Comparison of ENCODE assay signal across 22 cellular contexts in genomic region chr3:120433662-120434331, GRCh38. TPM values are rescaled to one million over a fixed set of nuclear protein-coding genes. Genes with fewer than 3 reads are reported as not detected.
DNase-seq lines count a peak whose midpoint lies in the region; ATAC-seq, FAIRE-seq and TF ChIP-seq lines count a peak whose summit lies in the region.
"Had no signal": no experiment of that assay in that cellular context is flagged by ENCODE, and none has a peak within 500 bp of the region (broad histone marks: within the 10 kb centered on the region; RNA-seq: fewer than 3 reads in every experiment).

No MANE protein-coding gene starts in this region.

- H3K27me3 ChIP-seq in H9 (ENCODE audit: insufficient read depth, low read length) (no peaks in the 10 kb centered on the region), astrocyte (ENCODE audit: insufficient read depth, low read length) (no peaks in the 10 kb centered on the region), mesenchymal stem cell (ENCODE audit: control insufficient read depth in 1 of 2, insufficient read depth in 1 of 2, low read length in 2 of 2) (no peaks in the 10 kb centered on the region), stomach smooth muscle (ENCODE audit: control insufficient read depth in 1 of 2, insufficient read depth in 2 of 2, low read length in 2 of 2) (no peaks in the 10 kb centered on the region)
- H3K27me3 ChIP-seq: adrenal gland, neutrophil, SJCRH30, suprapubic skin had no signal

- peak overlapping the region; percentile 21 for H3T11ph ChIP-seq in H9 (ENCODE audit: low read length)

- no CpG with 5 or more reads among the region's 4 CpGs for WGBS in H9 (ENCODE audit: extremely low coverage, insufficient read length, low lambda C conversion rate)
- WGBS in mesenchymal stem cell, result 94% methylated on average over 4 of the region's 4 CpGs

- no peak overlapping the region for H2AFZ ChIP-seq in H9 (ENCODE audit: low read length)
- H2AFZ ChIP-seq in astrocyte (ENCODE audit: low read depth, low read length), result no peak overlapping the region
- H2AFZ ChIP-seq in mesenchymal stem cell (ENCODE audit: low read depth, low read length), result no peak overlapping the region

- TF ChIP-seq CTCF in H9 (conservative IDR thresholded peaks at IDR 0.05), result no peak
- no peak for TF ChIP-seq CTCF in astrocyte (IDR thresholded peaks at IDR 0.05; ENCODE audit: insufficient read depth, low read depth, low read length)

- DNase-seq in H9, result no peak
- no peak for DNase-seq in astrocyte (ENCODE audit: low read depth)
- DNase-seq in mesenchymal stem cell, result no peak
- no peak for DNase-seq in NOMO-1 treated with dmso at 0.1 percent for 144 hours (lab: John Stamatoyannopoulos, UW; ENCODE audit: unreplicated experiment)
- DNase-seq in NCI-H82 (lab: John Stamatoyannopoulos, UW), result no peak
- DNase-seq: activated B cell treated with CpG ODN at 0.5 μM for 24 hours; activated CD4-positive, alpha-beta memory T cell treated with anti-CD3 and anti-CD28 coated beads for 36 hours; activated gamma-delta T cell; adrenal gland; CD8-positive, alpha-beta memory T cell; central memory CD4-positive, alpha-beta T cell; DMS79; KBM-7; NCI-H2227 treated with DMSO at 0.1 percent for 48 hours; NCI-H748 treated with DMSO at 0.1 percent for 48 hours; PC-3; SJCRH30 had no signal

- H3K4me3 ChIP-seq in astrocyte (ENCODE audit: insufficient read depth, low read depth, low read length) (no peak overlapping the region), mesenchymal stem cell (ENCODE audit: insufficient read depth in 1 of 2, low read depth in 1 of 2, low read length in 2 of 2) (no peak overlapping the region), stomach smooth muscle (ENCODE audit: low read length in 2 of 2) (no peak overlapping the region)
- H3K4me3 ChIP-seq: adrenal gland, GM12878, SJCRH30, suprapubic skin had no signal

- H3K79me2 ChIP-seq in H9 (ENCODE audit: insufficient read depth, low read length), result peaks cover 8% of the 10 kb centered on the region; the same call in 1 of the 2 replicates
- H3K79me2 ChIP-seq in astrocyte (ENCODE audit: insufficient read depth, low read length), result peaks cover 100% of the 10 kb centered on the region

- H3K4ac ChIP-seq in H9 (ENCODE audit: low read depth, low read length) (no peak overlapping the region), mesenchymal stem cell (ENCODE audit: low read depth in 1 of 2, low read length in 2 of 2) (peak overlapping the region in 1 of 2 experiments; percentile 59)

- H4K20me1 ChIP-seq in H9 (ENCODE audit: control insufficient read depth, insufficient read depth, insufficient read length) (no peaks in the 10 kb centered on the region), astrocyte (ENCODE audit: insufficient read depth, low read length) (peaks cover 47% of the 10 kb centered on the region)

- no peak for ATAC-seq in GM18520 (IDR thresholded peaks at IDR 0.05; ENCODE audit: unreplicated experiment)
- ATAC-seq: GM12878, PC-3 had no signal

- no peak overlapping the region for H4K5ac ChIP-seq in H9 (ENCODE audit: insufficient read length, low read depth, low read length)

- H4K8ac ChIP-seq in H9 (replicated peaks; ENCODE audit: insufficient read length, low read depth, low read length) (no peak overlapping the region), mesenchymal stem cell (ENCODE audit: low read length) (no peak overlapping the region)

- H3K27me3 Mint-ChIP-seq in H9 (ENCODE audit: low read depth) (no peaks in the 10 kb centered on the region), astrocyte (ENCODE audit: low read depth, unreplicated experiment) (no peaks in the 10 kb centered on the region)

- H3K23ac ChIP-seq in H9 (ENCODE audit: insufficient read length, low read depth, low read length) (no peak overlapping the region), mesenchymal stem cell (ENCODE audit: low read length in 2 of 2) (no peak overlapping the region)

- H3K4me3 Mint-ChIP-seq in H9 (no peak overlapping the region), astrocyte (ENCODE audit: unreplicated experiment) (peak overlapping the region; percentile 55)
- H3K4me3 Mint-ChIP-seq: activated B cell treated with CpG ODN at 0.5 μM for 24 hours; activated CD4-positive, alpha-beta memory T cell treated with anti-CD3 and anti-CD28 coated beads for 36 hours; CD8-positive, alpha-beta memory T cell had no signal

- no peak overlapping the region for H3K18ac ChIP-seq in H9 (ENCODE audit: insufficient read length, low read depth, low read length)
- peak overlapping the region in 1 of 2 experiments; percentile 73 for H3K18ac ChIP-seq in mesenchymal stem cell (ENCODE audit: low read depth in 1 of 2, low read length in 2 of 2)

- H4K91ac ChIP-seq in H9 (ENCODE audit: insufficient read length, low read depth, low read length) (no peak overlapping the region), mesenchymal stem cell (ENCODE audit: low read length) (no peak overlapping the region)

- H3K79me1 ChIP-seq in H9 (ENCODE audit: insufficient read depth, low read depth, low read length, poor library complexity, severe bottlenecking), result no peaks in the 10 kb centered on the region
- peaks cover 6% of the 10 kb centered on the region for H3K79me1 ChIP-seq in mesenchymal stem cell (replicated peaks; ENCODE audit: low read length, poor library complexity, severe bottlenecking)

- H3K36me3 ChIP-seq in astrocyte (ENCODE audit: insufficient read depth, low read length), result peaks cover 47% of the 10 kb centered on the region
- peaks cover 7 to 86% of the 10 kb centered on the region in 2 experiments for H3K36me3 ChIP-seq in mesenchymal stem cell (ENCODE audit: control insufficient read depth in 1 of 2, insufficient read depth in 2 of 2, low read depth in 1 of 2, low read length in 2 of 2)
- peaks cover 14 to 21% of the 10 kb centered on the region in 2 donors for H3K36me3 ChIP-seq in stomach smooth muscle (ENCODE audit: control insufficient read depth in 2 of 2, insufficient read depth in 2 of 2, low read length in 2 of 2)
- H3K36me3 ChIP-seq: neutrophil had no signal

- H3K14ac ChIP-seq in H9 (ENCODE audit: insufficient read depth, low read length), result no peak overlapping the region
- no peak overlapping the region for H3K14ac ChIP-seq in mesenchymal stem cell (ENCODE audit: low read length in 2 of 2)

- no peak overlapping the region for H3K56ac ChIP-seq in H9 (ENCODE audit: insufficient read length, low read depth, low read length)

- H3K9me3 ChIP-seq in H9 (ENCODE audit: control insufficient read depth, low read depth, low read length) (no peaks in the 10 kb centered on the region), astrocyte (ENCODE audit: insufficient read depth, low read depth, low read length) (no peaks in the 10 kb centered on the region), mesenchymal stem cell (ENCODE audit: control insufficient read depth, low read length) (no peaks in the 10 kb centered on the region), stomach smooth muscle (ENCODE audit: control insufficient read depth in 2 of 2, low read length in 2 of 2) (no peaks in the 10 kb centered on the region)
- H3K9me3 ChIP-seq: adrenal gland, neutrophil, SJCRH30, suprapubic skin had no signal

- no peak overlapping the region for H2BK20ac ChIP-seq in H9 (ENCODE audit: low read depth, low read length, poor library complexity, severe bottlenecking)

- H3K4me1 ChIP-seq in H9 (ENCODE audit: insufficient read depth, low read length) (peaks cover 22% of the 10 kb centered on the region), astrocyte (ENCODE audit: insufficient read depth, low read length) (peaks cover 90% of the 10 kb centered on the region), mesenchymal stem cell (ENCODE audit: control insufficient read depth, insufficient read depth, low read depth, low read length) (peaks cover 18% of the 10 kb centered on the region), stomach smooth muscle (ENCODE audit: control insufficient read depth, insufficient read depth, low read length) (peaks cover 59% of the 10 kb centered on the region)

- H3K4me2 ChIP-seq in H9 (ENCODE audit: insufficient read depth, insufficient read length, low read length) (no peak overlapping the region), astrocyte (ENCODE audit: low read length) (peak overlapping the region; percentile 8), mesenchymal stem cell (ENCODE audit: low read length, poor library complexity, severe bottlenecking) (no peak overlapping the region)

- FAIRE-seq in astrocyte (lab: Jason Lieb, UNC), result no peak
- FAIRE-seq: GM12878 had no signal

- peak overlapping the region; percentile 31 to 86 (median 57); a peak in 6 of 7 replicates for H3K27ac Mint-ChIP-seq in H9
- peak overlapping the region; percentile 72 for H3K27ac Mint-ChIP-seq in astrocyte (ENCODE audit: unreplicated experiment)
- H3K27ac Mint-ChIP-seq: activated B cell treated with CpG ODN at 0.5 μM for 24 hours; activated CD4-positive, alpha-beta memory T cell treated with anti-CD3 and anti-CD28 coated beads for 36 hours; CD8-positive, alpha-beta memory T cell had no signal

- H3K4me1 Mint-ChIP-seq in H9 (peaks cover 63 to 75% of the 10 kb centered on the region in 2 experiments), astrocyte (ENCODE audit: low read depth, unreplicated experiment) (peaks cover 85% of the 10 kb centered on the region)
- H3K4me1 Mint-ChIP-seq: activated B cell treated with CpG ODN at 0.5 μM for 24 hours; CD8-positive, alpha-beta memory T cell had no signal

- no peak overlapping the region for H2BK120ac ChIP-seq in H9 (ENCODE audit: low read depth, low read length, poor library complexity, severe bottlenecking)
- no peak overlapping the region for H2BK120ac ChIP-seq in mesenchymal stem cell (ENCODE audit: low read depth, low read length)

- no peaks in the 10 kb centered on the region for H3K9me3 Mint-ChIP-seq in H9
- no peaks in the 10 kb centered on the region for H3K9me3 Mint-ChIP-seq in astrocyte (ENCODE audit: unreplicated experiment)
- H3K9me3 Mint-ChIP-seq: activated B cell treated with CpG ODN at 0.5 μM for 24 hours; activated CD4-positive, alpha-beta memory T cell treated with anti-CD3 and anti-CD28 coated beads for 36 hours; CD8-positive, alpha-beta memory T cell had no signal

- H2AK5ac ChIP-seq in H9 (ENCODE audit: insufficient read length, low read length), result no peak overlapping the region
- peak overlapping the region; percentile 91 for H2AK5ac ChIP-seq in mesenchymal stem cell (ENCODE audit: low read length, severe bottlenecking)

- H3K36me3 Mint-ChIP-seq in H9 (ENCODE audit: insufficient read depth in 1 of 3, low read depth in 3 of 3), result peaks cover 21 to 45% (median 40%) of the 10 kb centered on the region in 3 experiments
- H3K36me3 Mint-ChIP-seq in astrocyte (ENCODE audit: low read depth, unreplicated experiment), result peaks cover 32% of the 10 kb centered on the region
- H3K36me3 Mint-ChIP-seq: activated CD4-positive, alpha-beta memory T cell treated with anti-CD3 and anti-CD28 coated beads for 36 hours; CD8-positive, alpha-beta memory T cell had no signal

- no peak overlapping the region for H2BK5ac ChIP-seq in H9 (ENCODE audit: insufficient read length, low read length)
- H2BK5ac ChIP-seq in mesenchymal stem cell (ENCODE audit: low read depth, low read length, poor library complexity, severe bottlenecking), result no peak overlapping the region

- H3K27ac ChIP-seq in H9 (ENCODE audit: insufficient read length, low read depth, low read length), result no peak overlapping the region
- peak overlapping the region; percentile 32 for H3K27ac ChIP-seq in astrocyte (ENCODE audit: low read depth, low read length)
- H3K27ac ChIP-seq in mesenchymal stem cell (ENCODE audit: low read length, poor library complexity, severe bottlenecking), result peak overlapping the region; percentile 62
- H3K27ac ChIP-seq in stomach smooth muscle (ENCODE audit: low read length), result peak overlapping the region; percentile 33
- H3K27ac ChIP-seq: neutrophil, SJCRH30, suprapubic skin had no signal

- H2BK12ac ChIP-seq in H9 (ENCODE audit: insufficient read length, low read depth, low read length), result peak overlapping the region; percentile 2
- peak overlapping the region in 1 of 2 experiments; percentile 49 for H2BK12ac ChIP-seq in mesenchymal stem cell (ENCODE audit: low read length in 2 of 2)

- H2BK15ac ChIP-seq in H9 (ENCODE audit: low read depth, low read length) (no peak overlapping the region), mesenchymal stem cell (ENCODE audit: low read depth, poor library complexity, severe bottlenecking) (no peak overlapping the region)

- H3K23me2 ChIP-seq in H9 (ENCODE audit: insufficient read length, low read depth, low read length, poor library complexity, severe bottlenecking), result no peaks in the 10 kb centered on the region

- H3K9ac ChIP-seq in H9 (ENCODE audit: extremely low read depth, insufficient read length, low read length), result no peak overlapping the region
- peak overlapping the region; percentile 19 for H3K9ac ChIP-seq in astrocyte (ENCODE audit: low read length)
- peak overlapping the region; percentile 8 for H3K9ac ChIP-seq in mesenchymal stem cell (ENCODE audit: low read length)
- H3K9ac ChIP-seq in stomach smooth muscle (ENCODE audit: low read length in 2 of 2), result no peak overlapping the region

RNA-seq across cellular contexts. Expression of gene FSTL1, which starts 17.0 kb away (rescaled TPM):
- 305 and 326 TPM in 2 replicates for total RNA-seq in H9 (2021)
- total RNA-seq in astrocyte, result 1,010 and 1,056 TPM in 2 replicates
- polyA plus RNA-seq in mesenchymal stem cell (2013, experiment 1 of 2), result 544 TPM
- 562 TPM for polyA plus RNA-seq in mesenchymal stem cell (2013, experiment 2 of 2)
- total RNA-seq: activated B cell treated with CpG ODN at 0.5 μM for 24 hours had no signal
- polyA plus RNA-seq: CD8-positive, alpha-beta memory T cell had no signal

Comparison
In these comparisons a context has a peak if more than half of its experiments do, and no peak if none do; other contexts are left out.
1. H3K9ac ChIP-seq: peak in astrocyte (single experiment) and mesenchymal stem cell (single experiment); none in H9 (single experiment) and stomach smooth muscle (0 of 2).